In genomic region chr11:7250166-7250565, GRCh38 we compare ENCODE assay signal across 28 cellular contexts. TPM values are rescaled to one million over a fixed set of nuclear protein-coding genes. Genes with fewer than 3 reads are reported as not detected.
"Had no signal": no experiment of that assay in that cellular context is flagged by ENCODE, and none has a peak within 500 bp of the region (broad histone marks: within the 10 kb centered on the region; RNA-seq: fewer than 3 reads in every experiment).

No MANE protein-coding gene starts in this region.

- H3K9me3 ChIP-seq: esophagus squamous epithelium, gastrocnemius medialis, left lung, mucosa of descending colon had no signal

- H3K27ac Mint-ChIP-seq: mesothelial cell of epicardium, naive B cell had no signal

- DNase-seq: dermis blood vessel endothelial cell; dorsolateral prefrontal cortex; effector CD4-positive, alpha-beta T cell; effector memory CD4-positive, alpha-beta T cell; esophagus squamous epithelium; foreskin fibroblast; foreskin melanocyte; gastrocnemius medialis; glutamatergic neuron; head of caudate nucleus; heart right ventricle; hippocampal formation; left cardiac atrium; left lung; left ventricle myocardium superior; lower lobe of right lung; mesenchymal stem cell; mucosa of descending colon; naive B cell had no signal

- ATAC-seq: gastrocnemius medialis, heart right ventricle, left cardiac atrium, left lung, left ventricle myocardium superior, lower lobe of right lung, mucosa of descending colon had no signal

- H3K4me3 ChIP-seq: coronary artery, dorsolateral prefrontal cortex, esophagus squamous epithelium, gastrocnemius medialis, heart right ventricle, left lung, lower lobe of right lung, mucosa of descending colon had no signal

- H3K36me3 Mint-ChIP-seq: mesothelial cell of epicardium, naive B cell had no signal

- H3K36me3 ChIP-seq: esophagus squamous epithelium, gastrocnemius medialis, heart right ventricle, left lung, lower lobe of right lung had no signal

- H3K27ac ChIP-seq: coronary artery, dorsolateral prefrontal cortex, esophagus squamous epithelium, gastrocnemius medialis, heart right ventricle, left lung, lower lobe of right lung had no signal

- FAIRE-seq: colon, endometrium, islet of Langerhans, keratinocyte had no signal

RNA-seq across cellular contexts. Expression of gene SYT9, which starts 1.5 kb away (rescaled TPM):
- total RNA-seq: glomerular endothelial cell, mesenteric fat pad, myocyte had no signal
- polyA plus RNA-seq: keratinocyte had no signal
